In the genomic region with DNA sequence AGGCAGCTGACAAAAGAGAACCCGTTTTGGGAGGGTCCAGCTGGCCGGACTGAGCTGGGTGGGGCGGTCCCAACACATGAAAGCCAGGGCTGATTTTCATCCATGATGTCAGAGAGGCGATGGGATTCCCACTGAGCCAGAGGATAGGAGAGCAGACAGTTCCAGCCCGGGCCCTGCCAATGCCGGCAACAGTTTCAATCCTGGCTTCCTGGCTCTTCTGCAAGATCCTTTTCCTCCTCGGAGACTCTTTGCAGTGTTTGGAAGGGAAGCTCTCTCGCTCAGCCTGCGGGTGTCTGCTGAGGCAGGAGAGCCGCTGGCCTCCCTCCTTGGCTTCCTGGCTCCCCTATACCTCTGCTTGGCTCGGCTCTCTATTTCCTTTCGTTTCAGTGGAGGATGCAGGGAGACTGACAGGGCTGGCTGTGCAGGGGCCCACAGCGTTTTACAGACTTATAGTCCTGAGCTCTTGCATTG, we compare ENCODE assay signal across 1 cellular context.
TF ChIP-seq lines count a peak whose summit lies in the region.

No MANE protein-coding gene starts in this region.

TF ChIP-seq in GM12878, 131 proteins besides CTCF, POLR2A, EP300 and RAD21:
- TF ChIP-seq CHD1 (IDR thresholded peaks at IDR 0.05; ENCODE audit: low read depth, low read length) (no peak), POLR2AphosphoS5 (IDR thresholded peaks at IDR 0.05; ENCODE audit: low read length) (no peak), BACH1 (IDR thresholded peaks at IDR 0.05; ENCODE audit: borderline replicate concordance) (no peak), IKZF2 (IDR thresholded peaks at IDR 0.05) (no peak), E4F1 (IDR thresholded peaks at IDR 0.05; ENCODE audit: borderline replicate concordance, partially characterized antibody) (no peak), IRF4 (IDR thresholded peaks at IDR 0.05; ENCODE audit: low read depth, low read length) (no peak), RUNX3 (IDR thresholded peaks at IDR 0.05; ENCODE audit: low read length) (no peak), RELA (IDR thresholded peaks at IDR 0.05; ENCODE audit: borderline replicate concordance, partially characterized antibody) (no peak), EGR1 (IDR thresholded peaks at IDR 0.05; ENCODE audit: borderline replicate concordance in 1 of 2, low read depth in 2 of 2, low read length in 2 of 2) (no peak), SUZ12 (IDR thresholded peaks at IDR 0.05; ENCODE audit: unreplicated experiment) (no peak), HDGF (IDR thresholded peaks at IDR 0.05) (no peak), ELK1 (IDR thresholded peaks at IDR 0.05; ENCODE audit: low read depth, low read length) (no peak)
- TF ChIP-seq, protein P1, sequence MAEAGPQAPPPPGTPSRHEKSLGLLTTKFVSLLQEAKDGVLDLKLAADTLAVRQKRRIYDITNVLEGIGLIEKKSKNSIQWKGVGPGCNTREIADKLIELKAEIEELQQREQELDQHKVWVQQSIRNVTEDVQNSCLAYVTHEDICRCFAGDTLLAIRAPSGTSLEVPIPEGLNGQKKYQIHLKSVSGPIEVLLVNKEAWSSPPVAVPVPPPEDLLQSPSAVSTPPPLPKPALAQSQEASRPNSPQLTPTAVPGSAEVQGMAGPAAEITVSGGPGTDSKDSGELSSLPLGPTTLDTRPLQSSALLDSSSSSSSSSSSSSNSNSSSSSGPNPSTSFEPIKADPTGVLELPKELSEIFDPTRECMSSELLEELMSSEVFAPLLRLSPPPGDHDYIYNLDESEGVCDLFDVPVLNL (IDR thresholded peaks at IDR 0.05; ENCODE audit: low read depth, low read length): no peak
